ENCODE assay signal across 8 cellular contexts in genomic region chr20:59042151-59042795, GRCh38. TPM values are rescaled to one million over a fixed set of nuclear protein-coding genes. Genes with fewer than 3 reads are reported as not detected.
DNase-seq lines count a peak whose midpoint lies in the region; ATAC-seq and TF ChIP-seq lines count a peak whose summit lies in the region.

Gene PRELID3B (minus strand): TSS chr20:59042786. CDS start chr20:59042730, 56 bp downstream.

- CTCF ChIA-PET in MCF 10A (lab: Yijun Ruan, JAX): interaction anchor here (0.6 to 2.5 kb wide), 4 partner anchors 10 to 172 kb away, joined by 3 to 19 read pairs (median 6); partner anchors contain the start of gene ATP5F1E

- intact Hi-C loops in MCF 10A (cut with micrococcal nuclease): no loop called here

- H3K27ac ChIP-seq in 22Rv1: peak within 1 kb of the TSS; percentile 66

- peaks cover 34% of the 10 kb centered on the region for H3K4me1 Mint-ChIP-seq in MCF 10A (ENCODE audit: insufficient read depth, unreplicated experiment)
- H3K4me1 Mint-ChIP-seq in stimulated activated naive B cell treated with anti-CD40 and anti-IgM and Interleukin-4, amounts not matched to agents 10 μg/mL and 1 μg/mL and 100 μg/mL, for 72 hours: peaks cover 30 to 48% of the 10 kb centered on the region in 2 donors

- peak within 1 kb of the TSS; percentile 99 for H3K4me3 ChIP-seq in GM08714 (ENCODE audit: low read length)

- peak; percentile 29 for ATAC-seq in HG02588 (IDR thresholded peaks at IDR 0.05; ENCODE audit: unreplicated experiment)
- peak; percentile 49 to 54 for ATAC-seq in stimulated activated naive B cell treated with anti-CD40 and anti-IgM and Interleukin-4, amounts not matched to agents 10 μg/mL and 1 μg/mL and 100 μg/mL, for 72 hours (replicated peaks)

- H3K9me3 Mint-ChIP-seq in MCF 10A (ENCODE audit: unreplicated experiment): peaks cover 8% of the 10 kb centered on the region
- no peaks in the 10 kb centered on the region for H3K9me3 Mint-ChIP-seq in stimulated activated naive B cell treated with anti-CD40 and anti-IgM and Interleukin-4, amounts not matched to agents 10 μg/mL and 1 μg/mL and 100 μg/mL, for 72 hours

- POLR2A ChIA-PET in MCF 10A (lab: Yijun Ruan, JAX): interaction anchor here (0.9 to 4.9 kb wide), 13 partner anchors 11 to 654 kb away, joined by 3 to 107 read pairs (median 4); partner anchors contain the start of genes ATP5F1E, TUBB1 and VAPB

- DNase-seq in NCI-H460 (ENCODE audit: extremely low read depth, low read depth): no peak
- DNase-seq in MCF 10A (ENCODE audit: unreplicated experiment): peak; percentile 43
- peak; percentile 66 for DNase-seq in islet precursor cell
- no peak for DNase-seq in stimulated activated naive B cell treated with anti-CD40 and anti-IgM and Interleukin-4, amounts not matched to agents 10 μg/mL and 1 μg/mL and 100 μg/mL, for 72 hours
- no peak for DNase-seq in UCSD-AML1 (lab: John Stamatoyannopoulos, UW; ENCODE audit: unreplicated experiment)

- peak within 1 kb of the TSS; percentile 86 for H3K4me3 Mint-ChIP-seq in MCF 10A (ENCODE audit: unreplicated experiment)
- peak within 1 kb of the TSS; percentile 96 to 99 for H3K4me3 Mint-ChIP-seq in stimulated activated naive B cell treated with anti-CD40 and anti-IgM and Interleukin-4, amounts not matched to agents 10 μg/mL and 1 μg/mL and 100 μg/mL, for 72 hours

- no TSS peak for BruUV-seq in MCF 10A (replicated peaks; lab: Mats Ljungman, UMichigan)

- H3K36me3 Mint-ChIP-seq in MCF 10A (ENCODE audit: insufficient read depth, unreplicated experiment): peaks cover 32% of the 10 kb centered on the region
- peaks cover 18 to 19% of the 10 kb centered on the region in 2 donors for H3K36me3 Mint-ChIP-seq in stimulated activated naive B cell treated with anti-CD40 and anti-IgM and Interleukin-4, amounts not matched to agents 10 μg/mL and 1 μg/mL and 100 μg/mL, for 72 hours

- no peaks in the 10 kb centered on the region for H3K27me3 Mint-ChIP-seq in MCF 10A (ENCODE audit: insufficient read depth, unreplicated experiment)
- no peaks in the 10 kb centered on the region for H3K27me3 Mint-ChIP-seq in stimulated activated naive B cell treated with anti-CD40 and anti-IgM and Interleukin-4, amounts not matched to agents 10 μg/mL and 1 μg/mL and 100 μg/mL, for 72 hours

- peak within 1 kb of the TSS; percentile 90 for H3K27ac Mint-ChIP-seq in MCF 10A (ENCODE audit: low read depth, unreplicated experiment)
- peak within 1 kb of the TSS; percentile 98 for H3K27ac Mint-ChIP-seq in stimulated activated naive B cell treated with anti-CD40 and anti-IgM and Interleukin-4, amounts not matched to agents 10 μg/mL and 1 μg/mL and 100 μg/mL, for 72 hours

- TF ChIP-seq CTCF in 22Rv1 (IDR thresholded peaks at IDR 0.05) (no peak), MCF 10A (IDR thresholded peaks at IDR 0.05; ENCODE audit: unreplicated experiment) (no peak)

RNA-seq across cellular contexts. Expression of gene PRELID3B, which starts in this region (rescaled TPM):
- total RNA-seq in NCI-H460 (2014; rRNA removed; shearing (Covaris generic)): 280 and 290 TPM in 2 replicates
- 117 and 168 TPM in 2 replicates for polyA plus RNA-seq in NCI-H460 (2014; cell fraction: nucleus; rRNA removed)
- 180 and 197 TPM in 2 replicates for total RNA-seq in MCF 10A (2022)

Comparison
In these comparisons a context has a peak if more than half of its experiments do, and no peak if none do; other contexts are left out.
1. DNase-seq: peak in MCF 10A (single experiment) and islet precursor cell (single experiment); none in NCI-H460 (single experiment), stimulated activated naive B cell treated with anti-CD40 and anti-IgM and Interleukin-4, amounts not matched to agents 10 μg/mL and 1 μg/mL and 100 μg/mL, for 72 hours (single experiment) and UCSD-AML1 (single experiment).